ENCODE assay signal across 1 cellular context in genomic region chr20:59020938-59021551, GRCh38.
A peak's percentile ranks its signal among the peaks of the same experiment; 100 is the strongest.
TF ChIP-seq lines count a peak whose summit lies in the region.

No MANE protein-coding gene starts in this region.

TF ChIP-seq in K562, 482 proteins besides CTCF, POLR2A, EP300 and RAD21 (continued from another document and continues in another):
- TF ChIP-seq ZFPM2 (CRISPR knock-in tag; IDR thresholded peaks at IDR 0.05) (no peak), PCBP2 (IDR thresholded peaks at IDR 0.05; ENCODE audit: low read depth, low read length, poor library complexity, severe bottlenecking) (no peak), HDAC2 (IDR thresholded peaks at IDR 0.05) (peak; percentile 74; the same call in 1 of the 2 replicates), MCM3 (IDR thresholded peaks at IDR 0.05) (no peak), ZC3H8 (IDR thresholded peaks at IDR 0.05) (no peak), PTTG1 (tag; IDR thresholded peaks at IDR 0.05; ENCODE audit: low read depth) (no peak), CLOCK (CRISPR knock-in tag; IDR thresholded peaks at IDR 0.05; ENCODE audit: borderline replicate concordance) (no peak), DPF2 (IDR thresholded peaks at IDR 0.05) (peak; percentile 100), GABPB1 (CRISPR knock-in tag; IDR thresholded peaks at IDR 0.05) (no peak), MBD2 (IDR thresholded peaks at IDR 0.05; ENCODE audit: borderline replicate concordance, low read depth) (peak; percentile 81), PTRF (tag; IDR thresholded peaks at IDR 0.05) (no peak), HMG20B (CRISPR knock-in tag; IDR thresholded peaks at IDR 0.05) (no peak), CREB1 (IDR thresholded peaks at IDR 0.05) (peak; percentile 63; the same call in 1 of the 2 replicates), CREB1 (CRISPR knock-in tag; IDR thresholded peaks at IDR 0.05) (no peak), ZNF398 (CRISPR knock-in tag; IDR thresholded peaks at IDR 0.05) (no peak), FUS (optimal IDR thresholded peaks at IDR 0.05; ENCODE audit: low read depth, low read length) (no peak), PRMT5 (CRISPR knock-in tag; IDR thresholded peaks at IDR 0.05) (no peak), ZBTB40 (IDR thresholded peaks at IDR 0.05) (peak; percentile 46; the same call in 1 of the 2 replicates), ZBTB40 (CRISPR knock-in tag; IDR thresholded peaks at IDR 0.05) (no peak), ARID2 (IDR thresholded peaks at IDR 0.05) (no peak), SRF (CRISPR knock-in tag; IDR thresholded peaks at IDR 0.05) (no peak), MED1 (CRISPR knock-in tag; IDR thresholded peaks at IDR 0.05; ENCODE audit: borderline replicate concordance) (no peak), TSC22D4 (tag; IDR thresholded peaks at IDR 0.05) (no peak), ASH1L (IDR thresholded peaks at IDR 0.05; ENCODE audit: borderline replicate concordance, low read depth, partially characterized antibody) (no peak), ZFP1 (CRISPR knock-in tag; IDR thresholded peaks at IDR 0.05) (no peak; the same call in 1 of the 2 replicates), ZNF707 (CRISPR knock-in tag; conservative IDR thresholded peaks at IDR 0.05) (no peak), ZNF740 (CRISPR knock-in tag; IDR thresholded peaks at IDR 0.05) (no peak), ZNF740 (tag; IDR thresholded peaks at IDR 0.05) (no peak), ARHGAP35 (IDR thresholded peaks at IDR 0.05; ENCODE audit: partially characterized antibody) (no peak), MYNN (IDR thresholded peaks at IDR 0.05) (peak; percentile 98), MYNN (CRISPR knock-in tag; IDR thresholded peaks at IDR 0.05) (no peak), KLF6 (CRISPR knock-in tag; IDR thresholded peaks at IDR 0.05; ENCODE audit: borderline replicate concordance) (no peak), MLX (CRISPR knock-in tag; conservative IDR thresholded peaks at IDR 0.05) (no peak), ZNF239 (CRISPR knock-in tag; IDR thresholded peaks at IDR 0.05) (no peak), ZBTB5 (IDR thresholded peaks at IDR 0.05) (no peak), PYGO2 (tag; IDR thresholded peaks at IDR 0.05) (no peak), NCOA2 (IDR thresholded peaks at IDR 0.05; ENCODE audit: partially characterized antibody in 2 of 2) (peak in 1 of 2 experiments; percentile 76), ZNF449 (CRISPR knock-in tag; IDR thresholded peaks at IDR 0.05) (no peak), CBFB (CRISPR knock-in tag; IDR thresholded peaks at IDR 0.05) (no peak), HEY1 (CRISPR knock-in tag; IDR thresholded peaks at IDR 0.05; ENCODE audit: borderline replicate concordance) (no peak; the same call in 1 of the 2 replicates), RBM15 (IDR thresholded peaks at IDR 0.05; ENCODE audit: insufficient read depth, low read length) (no peak), SETDB1 (IDR thresholded peaks at IDR 0.05; ENCODE audit: low read length) (no peak), ZNF583 (CRISPR knock-in tag; IDR thresholded peaks at IDR 0.05) (no peak), ZBTB12 (CRISPR knock-in tag; IDR thresholded peaks at IDR 0.05) (no peak), MAX (CRISPR knock-in tag; IDR thresholded peaks at IDR 0.05) (no peak)
